Comparison of ENCODE assay signal across 11 cellular contexts in genomic region chr20:10412591-10413408, GRCh38. TPM values are rescaled to one million over a fixed set of nuclear protein-coding genes. Genes with fewer than 3 reads are reported as not detected.
A peak's percentile ranks its signal among the peaks of the same experiment; 100 is the strongest.
DNase-seq lines count a peak whose midpoint lies in the region; ATAC-seq and TF ChIP-seq lines count a peak whose summit lies in the region.
"Had no signal": no experiment of that assay in that cellular context is flagged by ENCODE, and none has a peak within 500 bp of the region (broad histone marks: within the 10 kb centered on the region; RNA-seq: fewer than 3 reads in every experiment).

No MANE protein-coding gene starts in this region.

- intact Hi-C loops in HCT116 (cut with micrococcal nuclease) = loop anchor here (5.0 kb wide), 1 partner anchor 435 kb away; no protein-coding TSS in a partner anchor
- intact Hi-C loops in PC-3 (cut with micrococcal nuclease) = no loop called here
- intact Hi-C loops in left colon (cut with DNase I, micrococcal nuclease) = no loop called here

- H3K79me2 ChIP-seq in HCT116 (ENCODE audit: insufficient read depth, low read length) (peaks cover 32% of the 10 kb centered on the region), PC-3 (ENCODE audit: low read length) (peaks cover 20% of the 10 kb centered on the region)

- H2AFZ ChIP-seq in HCT116 (ENCODE audit: low read depth, low read length, poor library complexity, severe bottlenecking) = no peak overlapping the region
- no peak overlapping the region for H2AFZ ChIP-seq in PC-3 (ENCODE audit: low read length)

- H3K4me1 ChIP-seq in HCT116 (ENCODE audit: control insufficient read depth in 1 of 2, insufficient read depth in 2 of 2, low read length in 2 of 2) (peaks cover 8 to 13% of the 10 kb centered on the region in 2 experiments; a peak in 3 of 4 replicates), PC-3 (ENCODE audit: insufficient read depth, low read length) (peaks cover 21% of the 10 kb centered on the region), foreskin keratinocyte (peaks cover 24% of the 10 kb centered on the region)
- H3K4me1 ChIP-seq: prostate gland had no signal

- CTCF ChIA-PET in HCT116 (lab: Charles Lee) = no interaction called here
- CTCF ChIA-PET in PC-3 (lab: Charles Lee) = no interaction called here

- H3K9me3 ChIP-seq in HCT116 (ENCODE audit: control insufficient read depth in 1 of 2, insufficient read depth in 1 of 2, low read depth in 1 of 2, low read length in 2 of 2) = no peaks in the 10 kb centered on the region
- no peaks in the 10 kb centered on the region for H3K9me3 ChIP-seq in PC-3 (ENCODE audit: low read length)
- H3K9me3 ChIP-seq: prostate gland had no signal

- H3K9me2 ChIP-seq in HCT116 (ENCODE audit: insufficient read depth) (no peaks in the 10 kb centered on the region), PC-3 (replicated peaks; ENCODE audit: low read length) (no peaks in the 10 kb centered on the region)

- DNase-seq in DMS53 (lab: John Stamatoyannopoulos, UW) (peak; percentile 27), HCT116 (ENCODE audit: low read depth, low spot score) (no peak), PC-3 (peak; percentile 25), foreskin keratinocyte (no peak), GM13976 (ENCODE audit: low spot score) (no peak), left colon (no peak)
- DNase-seq in activated naive CD4-positive, alpha-beta T cell treated with anti-CD3 and anti-CD28 coated beads, Interleukin-2, amount 50 U/mL, for 16 hours = no peak
- DNase-seq: activated CD8-positive, alpha-beta memory T cell treated with anti-CD3 and anti-CD28 coated beads, Interleukin-2, amount 50 U/mL, for 48 hours; NCI-H2107 had no signal

- POLR2A ChIA-PET in HCT116 (lab: Charles Lee) (no interaction called here), PC-3 (lab: Charles Lee; ENCODE audit: unreplicated experiment) (no interaction called here)

- 0 out of 2 replicates have a peak, but pooled peaks have one; percentile 22 for TF ChIP-seq RAD21 in HCT116 (IDR thresholded peaks at IDR 0.05; ENCODE audit: low read depth)

- H3K27me3 ChIP-seq in HCT116 (ENCODE audit: insufficient read depth, low read length) (no peaks in the 10 kb centered on the region), PC-3 (ENCODE audit: low read length) (no peaks in the 10 kb centered on the region), foreskin keratinocyte (no peaks in the 10 kb centered on the region)

- H3K4me2 ChIP-seq in HCT116 (ENCODE audit: low read length) = no peak overlapping the region
- no peak overlapping the region for H3K4me2 ChIP-seq in PC-3 (ENCODE audit: low read length)

- TF ChIP-seq POLR2A in HCT116 (IDR thresholded peaks at IDR 0.05; ENCODE audit: borderline replicate concordance, extremely low read depth, insufficient read depth, insufficient read length) = no peak

- in situ Hi-C loops in GM13976 (cut with MboI; ENCODE audit: low sequenced_read_pairs, unreplicated experiment) = no loop called here

- H3K36me3 ChIP-seq in HCT116 (ENCODE audit: control insufficient read depth in 1 of 2, insufficient read depth in 2 of 2, low read length in 2 of 2) = peaks cover 4% of the 10 kb centered on the region in 2 experiments; a peak in 2 of 4 replicates
- peaks cover 37% of the 10 kb centered on the region for H3K36me3 ChIP-seq in PC-3 (ENCODE audit: low read depth, low read length)
- H3K36me3 ChIP-seq: prostate gland had no signal

- no TSS peak for BruUV-seq in HCT116 (replicated peaks; lab: Mats Ljungman, UMichigan)
- no TSS peak for BruUV-seq in PC-3 (replicated peaks; lab: Mats Ljungman, UMichigan)

- no peak overlapping the region for H3K27ac ChIP-seq in HCT116 (ENCODE audit: low read depth, low read length)
- H3K27ac ChIP-seq in PC-3 (ENCODE audit: low read length) = no peak overlapping the region
- H3K27ac ChIP-seq in foreskin keratinocyte = no peak overlapping the region
- H3K27ac ChIP-seq: prostate gland had no signal

- no peak overlapping the region for H3K9ac ChIP-seq in HCT116 (ENCODE audit: low read length)
- no peak overlapping the region for H3K9ac ChIP-seq in PC-3 (ENCODE audit: low read length)

- RAD21 ChIA-PET in HCT116 (lab: Charles Lee; ENCODE audit: low non-redundant PET in 1 of 2, low total read pairs in 2 of 2, uncharacterized antibody in 2 of 2, unreplicated experiment in 2 of 2) = no interaction called here

- ATAC-seq in HCT116 (peak; percentile 57; the same call in 1 of the 2 replicates), PC-3 (no peak), foreskin keratinocyte (no peak), left colon (no peak), GM21367 (IDR thresholded peaks at IDR 0.05; ENCODE audit: unreplicated experiment) (no peak)

- peak in 2 of 3 experiments; percentile 29 to 40; a peak in 3 of 6 replicates for TF ChIP-seq CTCF in HCT116 (IDR thresholded peaks at IDR 0.05 in 2 of 3, conservative IDR thresholded peaks at IDR 0.05 in 1 of 3; ENCODE audit: borderline replicate concordance in 1 of 3, insufficient read depth in 1 of 3, low read depth in 2 of 3, low read length in 2 of 3)
- TF ChIP-seq CTCF in PC-3 (conservative IDR thresholded peaks at IDR 0.05; ENCODE audit: low read depth, low read length) = peak; percentile 67
- peak; percentile 45 for TF ChIP-seq CTCF in foreskin keratinocyte (conservative IDR thresholded peaks at IDR 0.05)
- no peak for TF ChIP-seq CTCF in GM13976 (IDR thresholded peaks at IDR 0.05; ENCODE audit: borderline replicate concordance, control extremely low read depth, extremely low read depth, insufficient read depth, missing control alignments)

- H4K20me1 ChIP-seq in HCT116 (ENCODE audit: insufficient read depth) (0 out of 2 replicates have a peak, but pooled peaks cover 2% of the 10 kb centered on the region), PC-3 (ENCODE audit: low read length) (no peaks in the 10 kb centered on the region)

- no peaks in the 10 kb centered on the region for H3F3A ChIP-seq in PC-3 (ENCODE audit: low read length, unreplicated experiment)

- H3K4me3 ChIP-seq in HCT116 (replicated peaks in 1 of 2; ENCODE audit: low read depth in 1 of 2, low read length in 2 of 2) = no peak overlapping the region
- no peak overlapping the region for H3K4me3 ChIP-seq in PC-3 (ENCODE audit: low read length)
- H3K4me3 ChIP-seq: prostate gland had no signal

TF ChIP-seq in HCT116, 20 proteins besides CTCF, POLR2A, EP300 and RAD21 (continues in another document):
- TF ChIP-seq SIN3A (IDR thresholded peaks at IDR 0.05; ENCODE audit: low read depth) = no peak
- no peak for TF ChIP-seq REST (IDR thresholded peaks at IDR 0.05; ENCODE audit: low read depth)
- no peak for TF ChIP-seq ZNF274 (IDR thresholded peaks at IDR 0.05; ENCODE audit: low read depth, low read length)
- TF ChIP-seq YY1 (IDR thresholded peaks at IDR 0.05; ENCODE audit: extremely low read depth, insufficient replicate concordance, low read depth, low read length) = no peak
- no peak for TF ChIP-seq ZBTB33 (IDR thresholded peaks at IDR 0.05; ENCODE audit: extremely low read depth, insufficient replicate concordance, low read length)
- no peak for TF ChIP-seq CEBPB (IDR thresholded peaks at IDR 0.05; ENCODE audit: low read depth)
- TF ChIP-seq ZFX (IDR thresholded peaks at IDR 0.05) = no peak
- TF ChIP-seq SRF (IDR thresholded peaks at IDR 0.05; ENCODE audit: low read depth) = no peak
- no peak for TF ChIP-seq EGR1 (IDR thresholded peaks at IDR 0.05; ENCODE audit: low read depth)
- no peak for TF ChIP-seq JUND (IDR thresholded peaks at IDR 0.05)

RNA-seq across cellular contexts. Expression of gene MKKS, which starts 21.2 kb away (rescaled TPM):
- total RNA-seq in HCT116 (2021; ENCODE audit: unreplicated experiment) = 19.9 TPM
- 11.5 and 16.3 TPM in 2 replicates for polyA plus RNA-seq in HCT116 (2012)
- 12.1 and 13.6 TPM in 2 replicates for total RNA-seq in PC-3 (2014; rRNA removed)
- total RNA-seq in foreskin keratinocyte = 21.5 and 23.3 TPM in 2 replicates
- 15.7 and 16.5 TPM in 2 replicates for polyA plus RNA-seq in foreskin keratinocyte
- total RNA-seq in left colon = 10 to 100 TPM; 26.4 to 26.7 TPM

RNA-seq across cellular contexts. Expression of gene SLX4IP, which starts 22.3 kb away (rescaled TPM):
- total RNA-seq in HCT116 (2021; ENCODE audit: unreplicated experiment) (11.1 TPM), PC-3 (2014; rRNA removed) (6.4 and 7.1 TPM in 2 replicates), foreskin keratinocyte (5.1 and 5.4 TPM in 2 replicates), left colon (1 to 10 TPM; 6.4 to 7.7 TPM)
- polyA plus RNA-seq in HCT116 (2012) = 1.9 and 3.0 TPM in 2 replicates
- 1.3 and 1.4 TPM in 2 replicates for polyA plus RNA-seq in foreskin keratinocyte

Comparison
In these comparisons a context has a peak if more than half of its experiments do, and no peak if none do; other contexts are left out.
1. DNase-seq: peak in DMS53 (single experiment) and PC-3 (single experiment); none in HCT116 (single experiment), foreskin keratinocyte (0 of 2), activated naive CD4-positive, alpha-beta T cell treated with anti-CD3 and anti-CD28 coated beads, Interleukin-2, amount 50 U/mL, for 16 hours (single experiment), GM13976 (single experiment) and left colon (0 of 2).